8 cellular contexts compared by ENCODE assay signal in genomic region chr6:26312096-26312463, GRCh38. TPM values are rescaled to one million over a fixed set of nuclear protein-coding genes. Genes with fewer than 3 reads are reported as not detected.
A peak's percentile ranks its signal among the peaks of the same experiment; 100 is the strongest.
DNase-seq lines count a peak whose midpoint lies in the region; ATAC-seq and TF ChIP-seq lines count a peak whose summit lies in the region.

No MANE protein-coding gene starts in this region.

- H3K27me3 Mint-ChIP-seq in mesothelial cell of epicardium (ENCODE audit: low read depth), result peaks cover 2% of the 10 kb centered on the region

- H3K9ac ChIP-seq in BLaER1 treated with 17β-estradiol and CSF1 and Interleukin-3, amounts not matched to agents 10 nM and 100 nM, result peak overlapping the region in 2 of 11 experiments; percentile 5 to 40; a peak in 1 of 22 replicates

- peaks cover 9 to 19% (median 11%) of the 10 kb centered on the region in 10 experiments; a peak in 14 of 20 replicates for H3K4me1 ChIP-seq in BLaER1 treated with 17β-estradiol and CSF1 and Interleukin-3, amounts not matched to agents 10 nM and 100 nM

- no peaks in the 10 kb centered on the region for H3K9me3 ChIP-seq in BLaER1 treated with 17β-estradiol and CSF1 and Interleukin-3, amounts not matched to agents 10 nM and 100 nM (replicated peaks in 1 of 11)

- H3K4me2 ChIP-seq in BLaER1 treated with 17β-estradiol and CSF1 and Interleukin-3, amounts not matched to agents 10 nM and 100 nM, result peak overlapping the region; percentile 58 to 87 (median 74)

- H3K4me1 Mint-ChIP-seq in mesothelial cell of epicardium, result peaks cover 13% of the 10 kb centered on the region

- no peak for TF ChIP-seq CTCF in brain microvascular endothelial cell (IDR thresholded peaks at IDR 0.05; ENCODE audit: low read depth, low read length, missing control alignments)
- TF ChIP-seq CTCF in mesothelial cell of epicardium (IDR thresholded peaks at IDR 0.05; ENCODE audit: unreplicated experiment), result no peak

- no peak for DNase-seq in Jurkat, Clone E6-1 (ENCODE audit: low read depth, low spot score)
- DNase-seq in brain microvascular endothelial cell (no peak), mesothelial cell of epicardium (ENCODE audit: low spot score in 2 of 2, unreplicated experiment in 2 of 2) (no peak), epidermal melanocyte (ENCODE audit: insufficient read length, low spot score) (no peak), RKO (ENCODE audit: low spot score) (no peak)

- peak overlapping the region; percentile 74 for H3K4me3 Mint-ChIP-seq in mesothelial cell of epicardium

- H4K20me1 ChIP-seq in BLaER1 treated with 17β-estradiol and CSF1 and Interleukin-3, amounts not matched to agents 10 nM and 100 nM, result no peaks in the 10 kb centered on the region

- H3K4me3 ChIP-seq in BLaER1 treated with 17β-estradiol and CSF1 and Interleukin-3, amounts not matched to agents 10 nM and 100 nM, result peak overlapping the region; percentile 25 to 70 (median 60); a peak in 14 of 20 replicates
- H3K4me3 ChIP-seq in Jurkat, Clone E6-1 (ENCODE audit: low read length), result peak overlapping the region; percentile 78
- peak overlapping the region; percentile 64 for H3K4me3 ChIP-seq in brain microvascular endothelial cell (ENCODE audit: low read depth, low read length)

- peak overlapping the region; percentile 72 for H3K27ac Mint-ChIP-seq in mesothelial cell of epicardium

- H3K27ac ChIP-seq in BLaER1 treated with 17β-estradiol and CSF1 and Interleukin-3, amounts not matched to agents 10 nM and 100 nM, result no peak overlapping the region
- H3K27ac ChIP-seq in brain microvascular endothelial cell, result peak overlapping the region; percentile 1

- H3K27me3 ChIP-seq in BLaER1 treated with 17β-estradiol and CSF1 and Interleukin-3, amounts not matched to agents 10 nM and 100 nM, result peaks cover 0 to 27% (median 16%) of the 10 kb centered on the region in 11 experiments; a peak in 14 of 22 replicates
- no peaks in the 10 kb centered on the region for H3K27me3 ChIP-seq in brain microvascular endothelial cell (replicated peaks)

- H3K9me3 Mint-ChIP-seq in mesothelial cell of epicardium, result no peaks in the 10 kb centered on the region

- ATAC-seq in GM19328 (IDR thresholded peaks at IDR 0.05; ENCODE audit: unreplicated experiment), result no peak
- no peak for ATAC-seq in GM18502 (IDR thresholded peaks at IDR 0.05; ENCODE audit: poor library complexity, unreplicated experiment)

- in situ Hi-C loops in brain microvascular endothelial cell (cut with HindIII; ENCODE audit: low pct_ligation_motif_present, low sequenced_read_pairs), result no loop called here

- H3K36me3 ChIP-seq in BLaER1 treated with 17β-estradiol and CSF1 and Interleukin-3, amounts not matched to agents 10 nM and 100 nM, result no peaks in the 10 kb centered on the region
- H3K36me3 ChIP-seq in brain microvascular endothelial cell (replicated peaks), result no peaks in the 10 kb centered on the region

- H3K36me3 Mint-ChIP-seq in mesothelial cell of epicardium, result no peaks in the 10 kb centered on the region

RNA-seq across cellular contexts. Expression of gene BTN3A2, which starts 52.9 kb away (rescaled TPM):
- polyA plus RNA-seq in Jurkat, Clone E6-1 (2012; ENCODE audit: insufficient read depth, insufficient read length), result 37.9 TPM
- total RNA-seq in mesothelial cell of epicardium, result 19.2 to 21.5 TPM (median 21.3 TPM) in 3 replicates
